ENCODE assay signal across 18 cellular contexts in the genomic region with DNA sequence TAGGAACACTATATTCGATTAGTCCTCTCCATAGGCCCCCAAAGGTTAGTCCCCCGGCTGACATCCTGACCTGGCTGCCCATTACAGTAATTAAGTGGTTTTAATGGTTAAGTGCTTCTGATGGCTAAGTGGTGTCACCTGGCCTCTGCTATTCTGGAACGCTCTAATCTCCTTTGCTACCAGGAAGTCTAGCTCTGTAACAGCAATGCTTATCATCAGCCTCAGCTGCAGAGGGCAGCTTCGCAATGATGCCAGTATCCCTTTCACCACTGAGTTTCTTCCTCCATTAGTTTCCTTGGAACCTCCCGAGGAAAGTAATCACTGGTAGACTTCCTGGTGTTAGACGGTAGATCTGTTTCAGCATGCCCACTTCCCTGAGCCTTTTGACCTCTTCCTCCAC.
"Had no signal": no experiment of that assay in that cellular context is flagged by ENCODE, and none has a peak within 500 bp of the region (broad histone marks: within the 10 kb centered on the region; RNA-seq: fewer than 3 reads in every experiment).

No MANE protein-coding gene starts in this region.

- ATAC-seq: activated CD4-positive, alpha-beta T cell treated with anti-CD3 and anti-CD28 coated beads for 36 hours; activated CD8-positive, alpha-beta memory T cell treated with anti-CD3 and anti-CD28 coated beads, Interleukin-2, amount 10 ng/mL, durations not matched to agents 7 days and 5 days; natural killer cell treated with Interleukin-12 subunit alpha and Interleukin-12 subunit beta and Interleukin-15 and Interleukin-18, amount 100 ng/mL, for 72 hours; stimulated activated naive CD8-positive, alpha-beta T cell treated with anti-CD3 and anti-CD28 coated beads, Interleukin-15, Interleukin-2, amounts not matched to agents 100 U/mL and 50 U/mL, for 24 hours; WTC11 had no signal

- H3K27ac ChIP-seq: esophagus squamous epithelium, tibial nerve, vagina had no signal

- H3K36me3 ChIP-seq: esophagus squamous epithelium, tibial nerve, vagina had no signal

- DNase-seq: activated CD4-positive, alpha-beta memory T cell treated with anti-CD3 and anti-CD28 coated beads, Interleukin-2, amount 10 ng/mL, durations not matched to agents 7 days and 5 days; activated CD4-positive, alpha-beta T cell treated with anti-CD3 and anti-CD28 coated beads for 36 hours; activated CD8-positive, alpha-beta memory T cell treated with anti-CD3 and anti-CD28 coated beads, Interleukin-2, amount 10 ng/mL, durations not matched to agents 7 days and 5 days; activated naive CD8-positive, alpha-beta T cell treated with anti-CD3 and anti-CD28 coated beads for 36 hours; amniotic stem cell; effector CD8-positive, alpha-beta T cell; esophagus squamous epithelium; hypothalamus; occipital lobe; posterior cingulate gyrus; retina; stimulated activated CD4-positive, alpha-beta T cell treated with anti-CD3 and anti-CD28 coated beads, Interleukin-2, amount 100 ng/mL, for 24 hours; stimulated activated naive CD8-positive, alpha-beta T cell treated with anti-CD3 and anti-CD28 coated beads, Interleukin-15, Interleukin-2, amounts not matched to agents 100 U/mL and 50 U/mL, for 24 hours; substantia nigra had no signal

- H3K4me1 ChIP-seq: esophagus squamous epithelium, tibial nerve, vagina had no signal

- H3K27me3 ChIP-seq: tibial nerve, vagina had no signal

- H3K4me3 ChIP-seq: esophagus squamous epithelium, tibial nerve, vagina had no signal

- H3K9me3 ChIP-seq: esophagus squamous epithelium, tibial nerve, vagina had no signal
